Comparison of ENCODE assay signal across 1 cellular context in the genomic region with DNA sequence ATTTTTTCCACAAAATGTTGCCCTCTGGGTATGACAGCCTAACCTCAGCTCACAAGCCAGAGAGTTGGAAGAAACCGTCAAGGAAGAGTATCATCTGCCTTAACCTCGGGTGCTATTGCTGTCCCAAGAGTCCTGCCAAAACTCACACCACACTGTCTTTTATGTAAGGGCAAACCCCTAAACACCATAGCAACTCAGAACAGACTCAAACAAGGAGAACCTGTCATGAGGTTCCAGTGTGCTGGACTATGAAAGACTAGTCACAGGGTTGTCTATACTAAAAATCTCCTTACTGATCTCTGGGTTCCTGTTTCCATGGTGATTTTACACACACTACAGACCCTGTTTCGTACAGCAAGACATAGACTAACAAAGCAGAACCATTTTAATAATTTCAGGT.
TF ChIP-seq lines count a peak whose summit lies in the region.

No MANE protein-coding gene starts in this region.

TF ChIP-seq in GM12878, 131 proteins besides CTCF, POLR2A, EP300 and RAD21 (continued from another document):
- TF ChIP-seq, protein P1, sequence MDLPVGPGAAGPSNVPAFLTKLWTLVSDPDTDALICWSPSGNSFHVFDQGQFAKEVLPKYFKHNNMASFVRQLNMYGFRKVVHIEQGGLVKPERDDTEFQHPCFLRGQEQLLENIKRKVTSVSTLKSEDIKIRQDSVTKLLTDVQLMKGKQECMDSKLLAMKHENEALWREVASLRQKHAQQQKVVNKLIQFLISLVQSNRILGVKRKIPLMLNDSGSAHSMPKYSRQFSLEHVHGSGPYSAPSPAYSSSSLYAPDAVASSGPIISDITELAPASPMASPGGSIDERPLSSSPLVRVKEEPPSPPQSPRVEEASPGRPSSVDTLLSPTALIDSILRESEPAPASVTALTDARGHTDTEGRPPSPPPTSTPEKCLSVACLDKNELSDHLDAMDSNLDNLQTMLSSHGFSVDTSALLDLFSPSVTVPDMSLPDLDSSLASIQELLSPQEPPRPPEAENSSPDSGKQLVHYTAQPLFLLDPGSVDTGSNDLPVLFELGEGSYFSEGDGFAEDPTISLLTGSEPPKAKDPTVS (IDR thresholded peaks at IDR 0.05; ENCODE audit: low read depth, low read length) = no peak
- TF ChIP-seq, protein P2, sequence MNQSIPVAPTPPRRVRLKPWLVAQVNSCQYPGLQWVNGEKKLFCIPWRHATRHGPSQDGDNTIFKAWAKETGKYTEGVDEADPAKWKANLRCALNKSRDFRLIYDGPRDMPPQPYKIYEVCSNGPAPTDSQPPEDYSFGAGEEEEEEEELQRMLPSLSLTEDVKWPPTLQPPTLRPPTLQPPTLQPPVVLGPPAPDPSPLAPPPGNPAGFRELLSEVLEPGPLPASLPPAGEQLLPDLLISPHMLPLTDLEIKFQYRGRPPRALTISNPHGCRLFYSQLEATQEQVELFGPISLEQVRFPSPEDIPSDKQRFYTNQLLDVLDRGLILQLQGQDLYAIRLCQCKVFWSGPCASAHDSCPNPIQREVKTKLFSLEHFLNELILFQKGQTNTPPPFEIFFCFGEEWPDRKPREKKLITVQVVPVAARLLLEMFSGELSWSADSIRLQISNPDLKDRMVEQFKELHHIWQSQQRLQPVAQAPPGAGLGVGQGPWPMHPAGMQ (IDR thresholded peaks at IDR 0.05; ENCODE audit: borderline replicate concordance) = no peak
- TF ChIP-seq NR2C2 (IDR thresholded peaks at IDR 0.05; ENCODE audit: borderline replicate concordance, control insufficient read depth, insufficient read length, low read depth) (no peak), POLR2AphosphoS5 (IDR thresholded peaks at IDR 0.05; ENCODE audit: low read length) (no peak), CHD2 (IDR thresholded peaks at IDR 0.05; ENCODE audit: borderline replicate concordance, low read depth, low read length) (no peak), MYC (IDR thresholded peaks at IDR 0.05; ENCODE audit: insufficient read depth, insufficient read length, insufficient replicate concordance, low read length, severe bottlenecking) (no peak), EZH2 (IDR thresholded peaks at IDR 0.05; ENCODE audit: borderline replicate concordance, control insufficient read depth, low read depth, low read length) (no peak), FOXM1 (IDR thresholded peaks at IDR 0.05; ENCODE audit: low read depth, low read length) (no peak), IKZF1 (conservative IDR thresholded peaks at IDR 0.05) (no peak), RBBP5 (conservative IDR thresholded peaks at IDR 0.05) (no peak), KDM1A (IDR thresholded peaks at IDR 0.05; ENCODE audit: borderline replicate concordance) (no peak), PML (IDR thresholded peaks at IDR 0.05; ENCODE audit: low read length) (no peak)
- TF ChIP-seq, protein P3, sequence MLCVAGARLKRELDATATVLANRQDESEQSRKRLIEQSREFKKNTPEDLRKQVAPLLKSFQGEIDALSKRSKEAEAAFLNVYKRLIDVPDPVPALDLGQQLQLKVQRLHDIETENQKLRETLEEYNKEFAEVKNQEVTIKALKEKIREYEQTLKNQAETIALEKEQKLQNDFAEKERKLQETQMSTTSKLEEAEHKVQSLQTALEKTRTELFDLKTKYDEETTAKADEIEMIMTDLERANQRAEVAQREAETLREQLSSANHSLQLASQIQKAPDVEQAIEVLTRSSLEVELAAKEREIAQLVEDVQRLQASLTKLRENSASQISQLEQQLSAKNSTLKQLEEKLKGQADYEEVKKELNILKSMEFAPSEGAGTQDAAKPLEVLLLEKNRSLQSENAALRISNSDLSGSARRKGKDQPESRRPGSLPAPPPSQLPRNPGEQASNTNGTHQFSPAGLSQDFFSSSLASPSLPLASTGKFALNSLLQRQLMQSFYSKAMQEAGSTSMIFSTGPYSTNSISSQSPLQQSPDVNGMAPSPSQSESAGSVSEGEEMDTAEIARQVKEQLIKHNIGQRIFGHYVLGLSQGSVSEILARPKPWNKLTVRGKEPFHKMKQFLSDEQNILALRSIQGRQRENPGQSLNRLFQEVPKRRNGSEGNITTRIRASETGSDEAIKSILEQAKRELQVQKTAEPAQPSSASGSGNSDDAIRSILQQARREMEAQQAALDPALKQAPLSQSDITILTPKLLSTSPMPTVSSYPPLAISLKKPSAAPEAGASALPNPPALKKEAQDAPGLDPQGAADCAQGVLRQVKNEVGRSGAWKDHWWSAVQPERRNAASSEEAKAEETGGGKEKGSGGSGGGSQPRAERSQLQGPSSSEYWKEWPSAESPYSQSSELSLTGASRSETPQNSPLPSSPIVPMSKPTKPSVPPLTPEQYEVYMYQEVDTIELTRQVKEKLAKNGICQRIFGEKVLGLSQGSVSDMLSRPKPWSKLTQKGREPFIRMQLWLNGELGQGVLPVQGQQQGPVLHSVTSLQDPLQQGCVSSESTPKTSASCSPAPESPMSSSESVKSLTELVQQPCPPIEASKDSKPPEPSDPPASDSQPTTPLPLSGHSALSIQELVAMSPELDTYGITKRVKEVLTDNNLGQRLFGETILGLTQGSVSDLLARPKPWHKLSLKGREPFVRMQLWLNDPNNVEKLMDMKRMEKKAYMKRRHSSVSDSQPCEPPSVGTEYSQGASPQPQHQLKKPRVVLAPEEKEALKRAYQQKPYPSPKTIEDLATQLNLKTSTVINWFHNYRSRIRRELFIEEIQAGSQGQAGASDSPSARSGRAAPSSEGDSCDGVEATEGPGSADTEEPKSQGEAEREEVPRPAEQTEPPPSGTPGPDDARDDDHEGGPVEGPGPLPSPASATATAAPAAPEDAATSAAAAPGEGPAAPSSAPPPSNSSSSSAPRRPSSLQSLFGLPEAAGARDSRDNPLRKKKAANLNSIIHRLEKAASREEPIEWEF (IDR thresholded peaks at IDR 0.05; ENCODE audit: insufficient replicate concordance, low read depth, low read length) = no peak
